In genomic region chr9:86352440-86353106, GRCh38 we compare ENCODE assay signal across 8 cellular contexts. TPM values are rescaled to one million over a fixed set of nuclear protein-coding genes. Genes with fewer than 3 reads are reported as not detected.
DNase-seq lines count a peak whose midpoint lies in the region; ATAC-seq, FAIRE-seq and TF ChIP-seq lines count a peak whose summit lies in the region.

No MANE protein-coding gene starts in this region.

- no peaks in the 10 kb centered on the region for H3K27me3 ChIP-seq in pancreas

- TF ChIP-seq CTCF in fibroblast of the aortic adventitia (IDR thresholded peaks at IDR 0.05; ENCODE audit: insufficient read depth, low read length) (no peak), pancreas (IDR thresholded peaks at IDR 0.05) (no peak)

- no peaks in the 10 kb centered on the region for H3K9me3 ChIP-seq in T-helper 17 cell (ENCODE audit: control insufficient read depth, low read length, poor library complexity, severe bottlenecking)
- H3K9me3 ChIP-seq in pancreas: no peaks in the 10 kb centered on the region

- no peaks in the 10 kb centered on the region for H3K36me3 ChIP-seq in pancreas

- intact Hi-C loops in activated CD4-positive, alpha-beta T cell treated with anti-CD3 and anti-CD28 coated beads, Interleukin-2, amount 10 ng/mL, durations not matched to agents 24 days and 14 days (cut with micrococcal nuclease): loop anchor here (1.0 to 5.0 kb wide), 5 partner anchors 14 to 610 kb away; partner anchors contain the start of gene AGTPBP1
- intact Hi-C loops in pancreas (cut with DNase I): no loop called here

- H3K4me3 ChIP-seq in fibroblast of the aortic adventitia (ENCODE audit: low read depth, low read length) (peak overlapping the region; percentile 96), pancreas (peak overlapping the region in 2 of 4 donors; percentile 48 to 99)

- no peaks in the 10 kb centered on the region for H3K9me3 Mint-ChIP-seq in activated CD4-positive, alpha-beta T cell treated with anti-CD3 and anti-CD28 coated beads, Interleukin-2, amount 10 ng/mL, durations not matched to agents 24 days and 14 days
- H3K9me3 Mint-ChIP-seq in stimulated activated naive CD8-positive, alpha-beta T cell treated with anti-CD3 and anti-CD28 coated beads, Interleukin-15, amount 100 ng/mL, for 72 hours: no peaks in the 10 kb centered on the region

- peak overlapping the region; percentile 99 for H3K4me3 Mint-ChIP-seq in activated CD4-positive, alpha-beta T cell treated with anti-CD3 and anti-CD28 coated beads, Interleukin-2, amount 10 ng/mL, durations not matched to agents 24 days and 14 days
- H3K4me3 Mint-ChIP-seq in T-helper 17 cell: peak overlapping the region; percentile 96
- H3K4me3 Mint-ChIP-seq in stimulated activated naive CD8-positive, alpha-beta T cell treated with anti-CD3 and anti-CD28 coated beads, Interleukin-15, amount 100 ng/mL, for 72 hours: peak overlapping the region; percentile 76 to 100

- peak overlapping the region; percentile 96 for H3K27ac Mint-ChIP-seq in activated CD4-positive, alpha-beta T cell treated with anti-CD3 and anti-CD28 coated beads, Interleukin-2, amount 10 ng/mL, durations not matched to agents 24 days and 14 days
- H3K27ac Mint-ChIP-seq in T-helper 17 cell: peak overlapping the region; percentile 98
- peak overlapping the region; percentile 71 to 98 for H3K27ac Mint-ChIP-seq in stimulated activated naive CD8-positive, alpha-beta T cell treated with anti-CD3 and anti-CD28 coated beads, Interleukin-15, amount 100 ng/mL, for 72 hours

- DNase-seq in activated CD4-positive, alpha-beta T cell treated with anti-CD3 and anti-CD28 coated beads, Interleukin-2, amount 10 ng/mL, durations not matched to agents 24 days and 14 days: peak; percentile 76
- no peak for DNase-seq in activated CD4-positive, alpha-beta T cell treated with anti-CD3 and anti-CD28 coated beads, Interleukin-2, amount 50 U/mL, for 1 hour
- DNase-seq in T-helper 17 cell (no peak), fibroblast of the aortic adventitia (ENCODE audit: low read depth) (peak; percentile 29), NCI-H1105 treated with DMSO at 0.1 percent for 48 hours (lab: John Stamatoyannopoulos, UW) (no peak), NCI-H524 treated with DMSO at 0.1 percent for 48 hours (lab: John Stamatoyannopoulos, UW) (no peak), pancreas (no peak)
- DNase-seq in stimulated activated naive CD8-positive, alpha-beta T cell treated with anti-CD3 and anti-CD28 coated beads, Interleukin-15, amount 100 ng/mL, for 72 hours: peak in 1 of 2 donors; percentile 16

- H3K4me1 ChIP-seq in pancreas: peaks cover 0 to 47% (median 46%) of the 10 kb centered on the region in 3 donors

- 34 to 47% methylated on average over 5 of the region's 5 CpGs for WGBS in pancreas, 2 donors

- H3K36me3 Mint-ChIP-seq in activated CD4-positive, alpha-beta T cell treated with anti-CD3 and anti-CD28 coated beads, Interleukin-2, amount 10 ng/mL, durations not matched to agents 24 days and 14 days (ENCODE audit: low read depth): peaks cover 35% of the 10 kb centered on the region
- peaks cover 3% of the 10 kb centered on the region for H3K36me3 Mint-ChIP-seq in T-helper 17 cell (ENCODE audit: low read depth)

- FAIRE-seq in pancreas (lab: Jason Lieb, UNC): no peak

- no peak for ATAC-seq in T-helper 17 cell
- ATAC-seq in stimulated activated naive CD8-positive, alpha-beta T cell treated with anti-CD3 and anti-CD28 coated beads, Interleukin-15, amount 100 ng/mL, for 72 hours: peak; percentile 33
- ATAC-seq in pancreas: no peak

- peaks cover 37% of the 10 kb centered on the region for H3K4me1 Mint-ChIP-seq in activated CD4-positive, alpha-beta T cell treated with anti-CD3 and anti-CD28 coated beads, Interleukin-2, amount 10 ng/mL, durations not matched to agents 24 days and 14 days
- peaks cover 32% of the 10 kb centered on the region for H3K4me1 Mint-ChIP-seq in T-helper 17 cell
- H3K4me1 Mint-ChIP-seq in stimulated activated naive CD8-positive, alpha-beta T cell treated with anti-CD3 and anti-CD28 coated beads, Interleukin-15, amount 100 ng/mL, for 72 hours: peaks cover 53% of the 10 kb centered on the region

- H3K27me3 Mint-ChIP-seq in activated CD4-positive, alpha-beta T cell treated with anti-CD3 and anti-CD28 coated beads, Interleukin-2, amount 10 ng/mL, durations not matched to agents 24 days and 14 days: peaks cover 5% of the 10 kb centered on the region
- H3K27me3 Mint-ChIP-seq in T-helper 17 cell: no peaks in the 10 kb centered on the region
- H3K27me3 Mint-ChIP-seq in stimulated activated naive CD8-positive, alpha-beta T cell treated with anti-CD3 and anti-CD28 coated beads, Interleukin-15, amount 100 ng/mL, for 72 hours: no peaks in the 10 kb centered on the region

- peak overlapping the region in 2 of 4 donors; percentile 94 to 99 for H3K27ac ChIP-seq in pancreas

RNA-seq across cellular contexts. Expression of gene TUT7, which starts 1.6 kb away (rescaled TPM):
- total RNA-seq in activated CD4-positive, alpha-beta T cell treated with anti-CD3 and anti-CD28 coated beads, Interleukin-2, amount 10 ng/mL, durations not matched to agents 24 days and 14 days: 38.9 and 39.7 TPM in 2 replicates
- total RNA-seq in T-helper 17 cell: 10 to 100 TPM; 55.6 to 60.2 TPM
- 44.2 and 116 TPM in 2 replicates for total RNA-seq in fibroblast of the aortic adventitia (ENCODE audit: low replicate concordance)
- total RNA-seq in pancreas: 10 to 100 TPM in 4 of 6 donors, 1 to 10 TPM in 2; 9.8 to 26.2 (median 13.5) TPM
- polyA plus RNA-seq in pancreas: 10 to 100 TPM in 1 of 2 donors, 1 to 10 TPM in 1; 9.8 to 12.1 TPM

Comparison
In these comparisons a context has a peak if more than half of its experiments do, and no peak if none do; other contexts are left out.
1. DNase-seq: peak in activated CD4-positive, alpha-beta T cell treated with anti-CD3 and anti-CD28 coated beads, Interleukin-2, amount 10 ng/mL, durations not matched to agents 24 days and 14 days (single experiment) and fibroblast of the aortic adventitia (single experiment); none in activated CD4-positive, alpha-beta T cell treated with anti-CD3 and anti-CD28 coated beads, Interleukin-2, amount 50 U/mL, for 1 hour (single experiment), T-helper 17 cell (0 of 3), NCI-H1105 treated with DMSO at 0.1 percent for 48 hours (single experiment), NCI-H524 treated with DMSO at 0.1 percent for 48 hours (single experiment) and pancreas (0 of 6).
2. Peak in every context shown above with its lines, with median percentiles within 50 percentile points of each other: H3K27ac Mint-ChIP-seq and H3K4me3 Mint-ChIP-seq.